ENCODE assay signal across 18 cellular contexts in genomic region chr6:127832381-127832780, GRCh38.
DNase-seq lines count a peak whose midpoint lies in the region; ATAC-seq and TF ChIP-seq lines count a peak whose summit lies in the region.
"Had no signal": no experiment of that assay in that cellular context is flagged by ENCODE, and none has a peak within 500 bp of the region (broad histone marks: within the 10 kb centered on the region; RNA-seq: fewer than 3 reads in every experiment).

No MANE protein-coding gene starts in this region.

- no peak overlapping the region for H3K9ac ChIP-seq in adipocyte (ENCODE audit: low read length)

- H3K9me3 Mint-ChIP-seq in activated naive CD8-positive, alpha-beta T cell (ENCODE audit: low read depth) = no peaks in the 10 kb centered on the region
- H3K9me3 Mint-ChIP-seq in activated naive CD8-positive, alpha-beta T cell treated with anti-CD3 and anti-CD28 coated beads, Interleukin-2, amount 50 U/mL, for 24 hours = no peaks in the 10 kb centered on the region

- no peaks in the 10 kb centered on the region for H3K27me3 ChIP-seq in adipocyte (replicated peaks; ENCODE audit: control insufficient read depth, insufficient read depth, low read length)

- DNase-seq in activated naive CD8-positive, alpha-beta T cell treated with anti-CD3 and anti-CD28 coated beads, Interleukin-2, amount 50 U/mL, for 24 hours = no peak
- DNase-seq in adipocyte (ENCODE audit: low read depth) = peak; percentile 66
- peak; percentile 38 for DNase-seq in iris pigment epithelial cell (ENCODE audit: low read depth)
- no peak for DNase-seq in GM10266 (ENCODE audit: extremely low spot score)
- DNase-seq in DMS79 treated with DMSO at 0.1 percent for 48 hours (lab: John Stamatoyannopoulos, UW) = no peak
- DNase-seq: 8988T; AML-193; KG1; NCI-H1092 treated with DMSO at 0.1 percent for 48 hours; NCI-H146; NCI-H2029; NCI-H226; NCI-H510A treated with DMSO at 0.1 percent for 48 hours; NCI-H774; NK-92 treated with Interleukin-12 subunit alpha and Interleukin-12 subunit beta, amount 100 ng/mL, for 24 hours had no signal

- no peaks in the 10 kb centered on the region for H3K27me3 Mint-ChIP-seq in activated naive CD8-positive, alpha-beta T cell
- H3K27me3 Mint-ChIP-seq in activated naive CD8-positive, alpha-beta T cell treated with anti-CD3 and anti-CD28 coated beads, Interleukin-2, amount 50 U/mL, for 24 hours = no peaks in the 10 kb centered on the region

- no peaks in the 10 kb centered on the region for H3K9me3 ChIP-seq in adipocyte (ENCODE audit: control insufficient read depth, low read length)
- H3K9me3 ChIP-seq: HAP-1 had no signal

- H3K36me3 Mint-ChIP-seq in activated naive CD8-positive, alpha-beta T cell = peaks cover 37% of the 10 kb centered on the region
- peaks cover 39% of the 10 kb centered on the region for H3K36me3 Mint-ChIP-seq in activated naive CD8-positive, alpha-beta T cell treated with anti-CD3 and anti-CD28 coated beads, Interleukin-2, amount 50 U/mL, for 24 hours (ENCODE audit: low read depth)

- ATAC-seq in activated naive CD8-positive, alpha-beta T cell treated with anti-CD3 and anti-CD28 coated beads, Interleukin-2, amount 50 U/mL, for 24 hours = no peak
- ATAC-seq in HG03354 (IDR thresholded peaks at IDR 0.05; ENCODE audit: poor library complexity, severe bottlenecking, unreplicated experiment) = no peak

- H3K4me3 ChIP-seq in adipocyte (ENCODE audit: low read length) = no peak overlapping the region
- H3K4me3 ChIP-seq: HAP-1 had no signal

- TF ChIP-seq CTCF in GM10266 (IDR thresholded peaks at IDR 0.05; ENCODE audit: control insufficient read depth, insufficient read depth, low read depth, missing control alignments) = no peak

- no peaks in the 10 kb centered on the region for H3K36me3 ChIP-seq in adipocyte (ENCODE audit: control insufficient read depth, insufficient read depth, low read length, severe bottlenecking)
- H3K36me3 ChIP-seq: HAP-1 had no signal

- peak overlapping the region; percentile 62 for H3K27ac Mint-ChIP-seq in activated naive CD8-positive, alpha-beta T cell
- no peak overlapping the region for H3K27ac Mint-ChIP-seq in activated naive CD8-positive, alpha-beta T cell treated with anti-CD3 and anti-CD28 coated beads, Interleukin-2, amount 50 U/mL, for 24 hours

- peak overlapping the region; percentile 17 for H3K4me3 Mint-ChIP-seq in activated naive CD8-positive, alpha-beta T cell
- H3K4me3 Mint-ChIP-seq in activated naive CD8-positive, alpha-beta T cell treated with anti-CD3 and anti-CD28 coated beads, Interleukin-2, amount 50 U/mL, for 24 hours = no peak overlapping the region

- H3K4me1 ChIP-seq in adipocyte (ENCODE audit: control insufficient read depth, insufficient read depth, low read length) = peaks cover 7% of the 10 kb centered on the region

- peaks cover 76% of the 10 kb centered on the region for H3K4me1 Mint-ChIP-seq in activated naive CD8-positive, alpha-beta T cell (ENCODE audit: low read depth)
- H3K4me1 Mint-ChIP-seq in activated naive CD8-positive, alpha-beta T cell treated with anti-CD3 and anti-CD28 coated beads, Interleukin-2, amount 50 U/mL, for 24 hours = peaks cover 44% of the 10 kb centered on the region

Comparison
In these comparisons a context has a peak if more than half of its experiments do, and no peak if none do; other contexts are left out.
1. DNase-seq: peak in adipocyte (single experiment) and iris pigment epithelial cell (single experiment); none in activated naive CD8-positive, alpha-beta T cell treated with anti-CD3 and anti-CD28 coated beads, Interleukin-2, amount 50 U/mL, for 24 hours (single experiment), GM10266 (single experiment) and DMS79 treated with DMSO at 0.1 percent for 48 hours (single experiment).